In genomic region chrX:130174937-130175336, GRCh38 we compare ENCODE assay signal across 21 cellular contexts. TPM values are rescaled to one million over a fixed set of nuclear protein-coding genes. Genes with fewer than 3 reads are reported as not detected.
A peak's percentile ranks its signal among the peaks of the same experiment; 100 is the strongest.
DNase-seq lines count a peak whose midpoint lies in the region; ATAC-seq, FAIRE-seq and TF ChIP-seq lines count a peak whose summit lies in the region.
"Had no signal": no experiment of that assay in that cellular context is flagged by ENCODE, and none has a peak within 500 bp of the region (broad histone marks: within the 10 kb centered on the region; RNA-seq: fewer than 3 reads in every experiment).

No MANE protein-coding gene starts in this region.

- H3K9me3 ChIP-seq in OCI-LY3 (ENCODE audit: insufficient read depth, low read length) (no peaks in the 10 kb centered on the region), astrocyte (ENCODE audit: insufficient read depth, low read depth, low read length) (no peaks in the 10 kb centered on the region)
- H3K9me3 ChIP-seq: body of pancreas, gastrocnemius medialis, pancreas, sigmoid colon had no signal

- H3K4me2 ChIP-seq in OCI-LY3 (ENCODE audit: low read length) (peak overlapping the region; percentile 99), astrocyte (ENCODE audit: low read length) (no peak overlapping the region)

- DNase-seq in activated naive CD4-positive, alpha-beta T cell treated with anti-CD3 and anti-CD28 coated beads for 36 hours: no peak
- DNase-seq in activated naive CD4-positive, alpha-beta T cell treated with Interleukin-2 at 50 U/mL for 16 hours: no peak
- DNase-seq in astrocyte (ENCODE audit: low read depth): no peak
- DNase-seq in KG1 (lab: John Stamatoyannopoulos, UW): no peak
- no peak for DNase-seq in hepatic stellate cell (ENCODE audit: low spot score)
- DNase-seq: activated CD4-positive, alpha-beta T cell treated with anti-CD3 and anti-CD28 coated beads for 4 hours; activated effector memory CD4-positive, alpha-beta T cell treated with anti-CD3 and anti-CD28 coated beads, Interleukin-2, amount 50 U/mL, for 16 hours; body of pancreas; gastrocnemius medialis; MV-4-11; NCI-H1930; NCI-H446; pancreas; SIG-M5; stimulated activated CD4-positive, alpha-beta T cell treated with anti-CD3 and anti-CD28 coated beads, Interleukin-2, amount 100 ng/mL, for 24 hours; T1000 had no signal

- intact Hi-C loops in activated naive CD4-positive, alpha-beta T cell treated with anti-CD3 and anti-CD28 coated beads for 36 hours (cut with micrococcal nuclease): loop anchor here (5.0 to 10.0 kb wide), 2 partner anchors 330 to 727 kb away; partner anchors contain the start of genes ENOX2 and ZDHHC9

- H3K9me3 Mint-ChIP-seq in activated naive CD4-positive, alpha-beta T cell treated with anti-CD3 and anti-CD28 coated beads for 36 hours: no peaks in the 10 kb centered on the region
- H3K9me3 Mint-ChIP-seq in astrocyte (ENCODE audit: unreplicated experiment): no peaks in the 10 kb centered on the region
- no peaks in the 10 kb centered on the region for H3K9me3 Mint-ChIP-seq in stimulated activated memory B cell treated with anti-CD40 and anti-IgM and Interleukin-4, amounts not matched to agents 10 μg/mL and 1 μg/mL and 100 μg/mL, for 72 hours

- ATAC-seq in stimulated activated memory B cell treated with anti-CD40 and anti-IgM and Interleukin-4, amounts not matched to agents 10 μg/mL and 1 μg/mL and 100 μg/mL, for 72 hours: no peak
- no peak for ATAC-seq in GM21825 (IDR thresholded peaks at IDR 0.05; ENCODE audit: unreplicated experiment)

- H3K4me3 ChIP-seq in OCI-LY3 (ENCODE audit: low read length): peak overlapping the region; percentile 95
- H3K4me3 ChIP-seq in astrocyte (ENCODE audit: insufficient read depth, low read depth, low read length): no peak overlapping the region
- H3K4me3 ChIP-seq: body of pancreas, gastrocnemius medialis, pancreas, sigmoid colon had no signal

- H3K27ac ChIP-seq in OCI-LY3 (ENCODE audit: low read length): peak overlapping the region; percentile 99
- no peak overlapping the region for H3K27ac ChIP-seq in astrocyte (ENCODE audit: low read depth, low read length)
- H3K27ac ChIP-seq: body of pancreas, epithelial cell of prostate had no signal

- FAIRE-seq in astrocyte (lab: Jason Lieb, UNC): peak; percentile 50
- FAIRE-seq: pancreas had no signal

- H2AFZ ChIP-seq in OCI-LY3 (ENCODE audit: low read depth, low read length): no peak overlapping the region
- H2AFZ ChIP-seq in astrocyte (ENCODE audit: low read depth, low read length): no peak overlapping the region

- H4K20me1 ChIP-seq in OCI-LY3 (ENCODE audit: insufficient read depth, low read length) (peaks cover 26% of the 10 kb centered on the region), astrocyte (ENCODE audit: insufficient read depth, low read length) (no peaks in the 10 kb centered on the region)

- H3K27me3 ChIP-seq in OCI-LY3 (ENCODE audit: low read depth, low read length) (no peaks in the 10 kb centered on the region), astrocyte (ENCODE audit: insufficient read depth, low read length) (peaks cover 3% of the 10 kb centered on the region)
- H3K27me3 ChIP-seq: body of pancreas, sigmoid colon had no signal

- CTCF ChIA-PET in activated naive CD4-positive, alpha-beta T cell treated with anti-CD3 and anti-CD28 coated beads for 36 hours (lab: Charles Lee): interaction anchor here (1.1 to 1.6 kb wide), 4 partner anchors 17 to 94 kb away, joined by 3 to 7 read pairs (median 5); no protein-coding TSS in a partner anchor

- peaks cover 53% of the 10 kb centered on the region for H3K4me1 Mint-ChIP-seq in activated naive CD4-positive, alpha-beta T cell treated with anti-CD3 and anti-CD28 coated beads for 36 hours (ENCODE audit: low read depth)
- H3K4me1 Mint-ChIP-seq in astrocyte (ENCODE audit: low read depth, unreplicated experiment): peaks cover 28% of the 10 kb centered on the region
- peaks cover 56% of the 10 kb centered on the region for H3K4me1 Mint-ChIP-seq in stimulated activated memory B cell treated with anti-CD40 and anti-IgM and Interleukin-4, amounts not matched to agents 10 μg/mL and 1 μg/mL and 100 μg/mL, for 72 hours

- peaks cover 9% of the 10 kb centered on the region for H3K36me3 Mint-ChIP-seq in activated naive CD4-positive, alpha-beta T cell treated with anti-CD3 and anti-CD28 coated beads for 36 hours (ENCODE audit: low read depth)
- no peaks in the 10 kb centered on the region for H3K36me3 Mint-ChIP-seq in astrocyte (ENCODE audit: low read depth, unreplicated experiment)
- H3K36me3 Mint-ChIP-seq in stimulated activated memory B cell treated with anti-CD40 and anti-IgM and Interleukin-4, amounts not matched to agents 10 μg/mL and 1 μg/mL and 100 μg/mL, for 72 hours: peaks cover 14% of the 10 kb centered on the region

- peaks cover 61% of the 10 kb centered on the region for H3K4me1 ChIP-seq in OCI-LY3 (ENCODE audit: low read length)
- peaks cover 25% of the 10 kb centered on the region for H3K4me1 ChIP-seq in astrocyte (ENCODE audit: insufficient read depth, low read length)
- H3K4me1 ChIP-seq: gastrocnemius medialis, pancreas had no signal

- no peaks in the 10 kb centered on the region for H3K27me3 Mint-ChIP-seq in activated naive CD4-positive, alpha-beta T cell treated with anti-CD3 and anti-CD28 coated beads for 36 hours (ENCODE audit: low read depth)
- H3K27me3 Mint-ChIP-seq in astrocyte (ENCODE audit: low read depth, unreplicated experiment): peaks cover 3% of the 10 kb centered on the region
- H3K27me3 Mint-ChIP-seq in stimulated activated memory B cell treated with anti-CD40 and anti-IgM and Interleukin-4, amounts not matched to agents 10 μg/mL and 1 μg/mL and 100 μg/mL, for 72 hours: no peaks in the 10 kb centered on the region

- H3K27ac Mint-ChIP-seq in activated naive CD4-positive, alpha-beta T cell treated with anti-CD3 and anti-CD28 coated beads for 36 hours: peak overlapping the region; percentile 94
- H3K27ac Mint-ChIP-seq in astrocyte (ENCODE audit: unreplicated experiment): no peak overlapping the region
- peak overlapping the region; percentile 24 for H3K27ac Mint-ChIP-seq in stimulated activated memory B cell treated with anti-CD40 and anti-IgM and Interleukin-4, amounts not matched to agents 10 μg/mL and 1 μg/mL and 100 μg/mL, for 72 hours

- H3K9ac ChIP-seq in OCI-LY3 (ENCODE audit: low read length) (peak overlapping the region; percentile 99), astrocyte (ENCODE audit: low read length) (no peak overlapping the region)

- TF ChIP-seq CTCF in OCI-LY3 (IDR thresholded peaks at IDR 0.05; ENCODE audit: low read depth, low read length): no peak
- no peak for TF ChIP-seq CTCF in astrocyte (IDR thresholded peaks at IDR 0.05; ENCODE audit: insufficient read depth, low read depth, low read length)

- peaks cover 43% of the 10 kb centered on the region for H3K36me3 ChIP-seq in OCI-LY3 (replicated peaks; ENCODE audit: low read depth, low read length)
- H3K36me3 ChIP-seq in astrocyte (ENCODE audit: insufficient read depth, low read length): no peaks in the 10 kb centered on the region
- H3K36me3 ChIP-seq: gastrocnemius medialis, pancreas, sigmoid colon had no signal

- H3K4me3 Mint-ChIP-seq in activated naive CD4-positive, alpha-beta T cell treated with anti-CD3 and anti-CD28 coated beads for 36 hours: no peak overlapping the region
- no peak overlapping the region for H3K4me3 Mint-ChIP-seq in astrocyte (ENCODE audit: unreplicated experiment)
- H3K4me3 Mint-ChIP-seq in stimulated activated memory B cell treated with anti-CD40 and anti-IgM and Interleukin-4, amounts not matched to agents 10 μg/mL and 1 μg/mL and 100 μg/mL, for 72 hours: no peak overlapping the region

- H3K79me2 ChIP-seq in OCI-LY3 (ENCODE audit: low read length): peaks cover 87% of the 10 kb centered on the region
- H3K79me2 ChIP-seq in astrocyte (ENCODE audit: insufficient read depth, low read length): no peaks in the 10 kb centered on the region

RNA-seq across cellular contexts. Expression of gene RAB33A, which starts 3.2 kb away (rescaled TPM):
- total RNA-seq in activated naive CD4-positive, alpha-beta T cell treated with anti-CD3 and anti-CD28 coated beads for 36 hours: 10 to 100 TPM; 11.3 to 15.1 TPM
- 1.7 and 1.9 TPM in 2 replicates for total RNA-seq in astrocyte
- total RNA-seq: gastrocnemius medialis had no signal

RNA-seq across cellular contexts. Expression of gene AIFM1, which starts 9.3 kb away (rescaled TPM):
- total RNA-seq in activated naive CD4-positive, alpha-beta T cell treated with anti-CD3 and anti-CD28 coated beads for 36 hours: 10 to 100 TPM; 59.4 to 63.1 TPM
- total RNA-seq in astrocyte: 38.1 and 39.6 TPM in 2 replicates
